Comparison of ENCODE assay signal across 1 cellular context in the genomic region with DNA sequence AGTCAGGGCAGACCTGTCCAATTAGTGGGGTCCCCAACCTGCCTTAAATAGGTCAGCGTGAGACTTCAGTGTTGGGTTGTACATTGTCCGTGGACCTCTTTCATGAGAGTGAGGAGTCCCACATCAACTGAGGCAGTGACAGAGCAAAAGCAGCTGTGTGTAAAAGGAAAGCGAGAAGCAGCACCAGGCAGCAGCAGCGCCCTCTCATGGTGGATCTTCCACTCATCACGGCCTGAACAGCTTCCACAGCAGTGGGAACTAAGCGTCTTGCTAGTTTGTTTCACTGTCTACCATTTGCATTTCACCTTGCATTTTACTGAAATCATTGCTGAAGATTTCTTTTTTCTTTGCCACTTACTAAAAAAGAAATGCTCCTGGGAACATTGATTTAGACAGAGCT.
TF ChIP-seq lines count a peak whose summit lies in the region.

No MANE protein-coding gene starts in this region.

TF ChIP-seq in K562, 482 proteins besides CTCF, POLR2A, EP300 and RAD21 (continued from another document):
- TF ChIP-seq, protein P1, sequence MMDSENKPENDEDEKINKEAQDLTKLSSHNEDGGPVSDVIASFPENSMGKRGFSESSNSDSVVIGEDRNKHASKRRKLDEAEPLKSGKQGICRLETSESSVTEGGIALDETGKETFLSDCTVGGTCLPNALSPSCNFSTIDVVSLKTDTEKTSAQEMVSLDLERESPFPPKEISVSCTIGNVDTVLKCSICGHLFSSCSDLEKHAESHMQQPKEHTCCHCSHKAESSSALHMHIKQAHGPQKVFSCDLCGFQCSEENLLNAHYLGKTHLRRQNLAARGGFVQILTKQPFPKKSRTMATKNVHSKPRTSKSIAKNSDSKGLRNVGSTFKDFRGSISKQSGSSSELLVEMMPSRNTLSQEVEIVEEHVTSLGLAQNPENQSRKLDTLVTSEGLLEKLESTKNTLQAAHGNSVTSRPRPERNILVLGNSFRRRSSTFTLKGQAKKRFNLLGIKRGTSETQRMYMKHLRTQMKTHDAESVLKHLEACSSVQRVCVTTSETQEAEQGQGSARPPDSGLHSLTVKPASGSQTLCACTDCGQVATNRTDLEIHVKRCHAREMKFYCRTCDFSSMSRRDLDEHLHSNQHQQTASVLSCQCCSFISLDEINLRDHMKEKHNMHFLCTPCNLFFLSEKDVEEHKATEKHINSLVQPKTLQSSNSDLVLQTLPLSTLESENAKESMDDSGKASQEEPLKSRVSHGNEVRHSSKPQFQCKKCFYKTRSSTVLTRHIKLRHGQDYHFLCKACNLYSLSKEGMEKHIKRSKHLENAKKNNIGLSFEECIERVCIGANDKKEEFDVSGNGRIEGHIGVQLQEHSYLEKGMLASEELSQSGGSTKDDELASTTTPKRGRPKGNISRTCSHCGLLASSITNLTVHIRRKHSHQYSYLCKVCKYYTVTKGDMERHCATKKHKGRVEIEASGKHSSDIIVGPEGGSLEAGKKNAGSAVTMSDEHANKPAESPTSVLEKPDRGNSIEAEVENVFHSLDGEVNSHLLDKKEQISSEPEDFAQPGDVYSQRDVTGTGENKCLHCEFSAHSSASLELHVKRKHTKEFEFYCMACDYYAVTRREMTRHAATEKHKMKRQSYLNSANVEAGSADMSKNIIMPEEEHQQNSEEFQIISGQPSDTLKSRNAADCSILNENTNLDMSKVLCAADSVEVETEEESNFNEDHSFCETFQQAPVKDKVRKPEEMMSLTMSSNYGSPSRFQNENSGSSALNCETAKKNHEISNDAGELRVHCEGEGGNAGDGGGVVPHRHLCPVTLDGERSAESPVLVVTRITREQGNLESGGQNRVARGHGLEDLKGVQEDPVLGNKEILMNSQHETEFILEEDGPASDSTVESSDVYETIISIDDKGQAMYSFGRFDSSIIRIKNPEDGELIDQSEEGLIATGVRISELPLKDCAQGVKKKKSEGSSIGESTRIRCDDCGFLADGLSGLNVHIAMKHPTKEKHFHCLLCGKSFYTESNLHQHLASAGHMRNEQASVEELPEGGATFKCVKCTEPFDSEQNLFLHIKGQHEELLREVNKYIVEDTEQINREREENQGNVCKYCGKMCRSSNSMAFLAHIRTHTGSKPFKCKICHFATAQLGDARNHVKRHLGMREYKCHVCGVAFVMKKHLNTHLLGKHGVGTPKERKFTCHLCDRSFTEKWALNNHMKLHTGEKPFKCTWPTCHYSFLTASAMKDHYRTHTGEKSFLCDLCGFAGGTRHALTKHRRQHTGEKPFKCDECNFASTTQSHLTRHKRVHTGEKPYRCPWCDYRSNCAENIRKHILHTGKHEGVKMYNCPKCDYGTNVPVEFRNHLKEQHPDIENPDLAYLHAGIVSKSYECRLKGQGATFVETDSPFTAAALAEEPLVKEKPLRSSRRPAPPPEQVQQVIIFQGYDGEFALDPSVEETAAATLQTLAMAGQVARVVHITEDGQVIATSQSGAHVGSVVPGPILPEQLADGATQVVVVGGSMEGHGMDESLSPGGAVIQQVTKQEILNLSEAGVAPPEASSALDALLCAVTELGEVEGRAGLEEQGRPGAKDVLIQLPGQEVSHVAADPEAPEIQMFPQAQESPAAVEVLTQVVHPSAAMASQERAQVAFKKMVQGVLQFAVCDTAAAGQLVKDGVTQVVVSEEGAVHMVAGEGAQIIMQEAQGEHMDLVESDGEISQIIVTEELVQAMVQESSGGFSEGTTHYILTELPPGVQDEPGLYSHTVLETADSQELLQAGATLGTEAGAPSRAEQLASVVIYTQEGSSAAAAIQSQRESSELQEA (IDR thresholded peaks at IDR 0.05; ENCODE audit: low read depth), result no peak
- TF ChIP-seq ZKSCAN8 (CRISPR knock-in tag; IDR thresholded peaks at IDR 0.05) (no peak), ELF1 (tag; IDR thresholded peaks at IDR 0.05) (no peak), DIDO1 (tag; IDR thresholded peaks at IDR 0.05; ENCODE audit: low read depth) (no peak), NFXL1 (CRISPR knock-in tag; IDR thresholded peaks at IDR 0.05) (no peak), ILK (tag; IDR thresholded peaks at IDR 0.05; ENCODE audit: borderline replicate concordance, low read depth) (no peak), RAD51 (IDR thresholded peaks at IDR 0.05; ENCODE audit: borderline replicate concordance, low read depth) (no peak), MAFK (IDR thresholded peaks at IDR 0.05; ENCODE audit: low read length) (no peak), FOXM1 (IDR thresholded peaks at IDR 0.05; ENCODE audit: low read depth) (no peak), FOXM1 (CRISPR knock-in tag; IDR thresholded peaks at IDR 0.05; ENCODE audit: low read depth) (no peak)
